Comparison of ENCODE assay signal across 9 cellular contexts in genomic region chr16:78705694-78706093, GRCh38.
DNase-seq lines count a peak whose midpoint lies in the region; ATAC-seq and TF ChIP-seq lines count a peak whose summit lies in the region.
"Had no signal": no experiment of that assay in that cellular context is flagged by ENCODE, and none has a peak within 500 bp of the region (broad histone marks: within the 10 kb centered on the region; RNA-seq: fewer than 3 reads in every experiment).

No MANE protein-coding gene starts in this region.

- H3K4me1 ChIP-seq in MM.1S (ENCODE audit: low read length) (no peaks in the 10 kb centered on the region), mammary epithelial cell (ENCODE audit: insufficient read depth, low read length) (no peaks in the 10 kb centered on the region), neural progenitor cell (peaks cover 39% of the 10 kb centered on the region), uterus (no peaks in the 10 kb centered on the region)
- H3K4me1 ChIP-seq: BLaER1 treated with 17β-estradiol and CSF1 and Interleukin-3, amounts not matched to agents 10 nM and 100 nM had no signal

- no peak overlapping the region for H2AFZ ChIP-seq in MM.1S (ENCODE audit: low read length)
- H2AFZ ChIP-seq in mammary epithelial cell (ENCODE audit: low read depth, low read length): no peak overlapping the region
- H2AFZ ChIP-seq in neural progenitor cell (replicated peaks): no peak overlapping the region

- H3K9me3 ChIP-seq in MM.1S (replicated peaks; ENCODE audit: insufficient read depth, low read length) (no peaks in the 10 kb centered on the region), mammary epithelial cell (replicated peaks; ENCODE audit: insufficient read depth, low read length) (peaks cover 6% of the 10 kb centered on the region), neural progenitor cell (ENCODE audit: low read depth) (no peaks in the 10 kb centered on the region), uterus (peaks cover 0 to 8% of the 10 kb centered on the region in 2 donors)

- peaks cover 2% of the 10 kb centered on the region for H3K27me3 Mint-ChIP-seq in neural progenitor cell (ENCODE audit: insufficient read depth, low read depth)

- intact Hi-C loops in mammary epithelial cell (cut with micrococcal nuclease): loop anchor here (2.0 to 5.0 kb wide), 2 partner anchors 895 to 1762 kb away; partner anchors contain the start of gene MAF
- intact Hi-C loops in uterus (cut with DNase I; ENCODE audit: low total_unique reads): no loop called here

- peaks cover 23% of the 10 kb centered on the region for H3K9me3 Mint-ChIP-seq in neural progenitor cell

- H3K4me3 ChIP-seq in MM.1S (ENCODE audit: low read length): no peak overlapping the region
- no peak overlapping the region for H3K4me3 ChIP-seq in mammary epithelial cell (replicated peaks in 1 of 3; ENCODE audit: insufficient read depth in 1 of 3, low read depth in 2 of 3, low read length in 3 of 3)
- no peak overlapping the region for H3K4me3 ChIP-seq in neural progenitor cell
- H3K4me3 ChIP-seq in uterus: no peak overlapping the region
- H3K4me3 ChIP-seq: BLaER1 treated with 17β-estradiol and CSF1 and Interleukin-3, amounts not matched to agents 10 nM and 100 nM had no signal

- dilution Hi-C loops in mammary epithelial cell (cut with HindIII; ENCODE audit: low sequenced_read_pairs): no loop called here

- DNase-seq in NCI-H748 (lab: John Stamatoyannopoulos, UW; ENCODE audit: unreplicated experiment) (peak; percentile 42), NCI-H748 treated with DMSO at 0.1 percent for 48 hours (lab: John Stamatoyannopoulos, UW) (no peak), MM.1S (peak; percentile 21), mammary epithelial cell (peak; percentile 66), neural progenitor cell (ENCODE audit: low spot score) (peak; percentile 51), uterus (no peak), omental fat pad (ENCODE audit: low spot score) (no peak)

- in situ Hi-C loops in mammary epithelial cell (cut with MboI; ENCODE audit: low sequenced_read_pairs in 2 of 2): no loop called here

- H3K4me3 Mint-ChIP-seq in neural progenitor cell: no peak overlapping the region

- no peaks in the 10 kb centered on the region for H3K9me2 ChIP-seq in MM.1S (replicated peaks; ENCODE audit: insufficient read depth, low read length)

- TF ChIP-seq POLR2A in uterus (IDR thresholded peaks at IDR 0.05): no peak

- CTCF ChIA-PET in mammary epithelial cell (lab: Charles Lee; ENCODE audit: low non-redundant PET): interaction anchor here (0.6 kb wide), 2 partner anchors 893 to 1416 kb away, joined by 8 to 17 read pairs; no protein-coding TSS in a partner anchor

- peaks cover 1% of the 10 kb centered on the region for H3K36me3 Mint-ChIP-seq in neural progenitor cell

- TF ChIP-seq CTCF in MM.1S (IDR thresholded peaks at IDR 0.05; ENCODE audit: low read length): peak; percentile 32
- TF ChIP-seq CTCF in mammary epithelial cell (conservative IDR thresholded peaks at IDR 0.05 in 1 of 2, IDR thresholded peaks at IDR 0.05 in 1 of 2; ENCODE audit: extremely low read depth in 1 of 2, insufficient read depth in 1 of 2, low read depth in 1 of 2, low read length in 2 of 2): peak; percentile 56
- TF ChIP-seq CTCF in neural progenitor cell (IDR thresholded peaks at IDR 0.05): peak; percentile 79
- no peak for TF ChIP-seq CTCF in uterus (IDR thresholded peaks at IDR 0.05)
- TF ChIP-seq CTCF in omental fat pad (IDR thresholded peaks at IDR 0.05): no peak

- peaks cover 47% of the 10 kb centered on the region for H4K20me1 ChIP-seq in MM.1S (ENCODE audit: insufficient read depth, low read length)
- H4K20me1 ChIP-seq in mammary epithelial cell (ENCODE audit: insufficient read depth, low read length): no peaks in the 10 kb centered on the region
- peaks cover 8% of the 10 kb centered on the region for H4K20me1 ChIP-seq in neural progenitor cell (ENCODE audit: low read depth)
- H4K20me1 ChIP-seq: BLaER1 treated with 17β-estradiol and CSF1 and Interleukin-3, amounts not matched to agents 10 nM and 100 nM had no signal

- 0% methylated on average over 2 of the region's 2 CpGs for WGBS in mammary epithelial cell (ENCODE audit: low coverage, missing lambda C conversion rate)

- H3K79me2 ChIP-seq in MM.1S (ENCODE audit: low read length) (peaks cover 80% of the 10 kb centered on the region), mammary epithelial cell (ENCODE audit: insufficient read depth, low read length) (no peaks in the 10 kb centered on the region), neural progenitor cell (ENCODE audit: low read depth) (no peaks in the 10 kb centered on the region)

- H3K4me1 Mint-ChIP-seq in neural progenitor cell: peaks cover 31% of the 10 kb centered on the region

- no peak overlapping the region for H3K9ac ChIP-seq in MM.1S (ENCODE audit: low read length)
- no peak overlapping the region for H3K9ac ChIP-seq in mammary epithelial cell (ENCODE audit: insufficient read depth, low read length)
- H3K9ac ChIP-seq in neural progenitor cell: no peak overlapping the region

- H3F3A ChIP-seq in MM.1S (ENCODE audit: insufficient read depth, low read length) (peaks cover 70% of the 10 kb centered on the region), neural progenitor cell (ENCODE audit: low read depth) (peaks cover 36% of the 10 kb centered on the region)

- H3K4me2 ChIP-seq in MM.1S (ENCODE audit: low read depth, low read length) (no peak overlapping the region), mammary epithelial cell (ENCODE audit: insufficient read depth, low read depth, low read length) (no peak overlapping the region), neural progenitor cell (no peak overlapping the region)
- H3K4me2 ChIP-seq: BLaER1 treated with 17β-estradiol and CSF1 and Interleukin-3, amounts not matched to agents 10 nM and 100 nM had no signal

- H3K27me3 ChIP-seq in MM.1S (replicated peaks; ENCODE audit: insufficient read depth, low read length) (no peaks in the 10 kb centered on the region), mammary epithelial cell (ENCODE audit: insufficient read depth, low read length) (no peaks in the 10 kb centered on the region), neural progenitor cell (no peaks in the 10 kb centered on the region), uterus (no peaks in the 10 kb centered on the region)
- H3K27me3 ChIP-seq: BLaER1 treated with 17β-estradiol and CSF1 and Interleukin-3, amounts not matched to agents 10 nM and 100 nM had no signal

- BruUV-seq in mammary epithelial cell (replicated peaks; lab: Mats Ljungman, UMichigan): no TSS peak

- ATAC-seq in GM18867 (IDR thresholded peaks at IDR 0.05; ENCODE audit: unreplicated experiment) (no peak), omental fat pad (ENCODE audit: low FRiP score) (no peak)

- H3K27ac ChIP-seq in MM.1S (ENCODE audit: low read length) (no peak overlapping the region), mammary epithelial cell (ENCODE audit: insufficient read depth, low read depth, low read length) (no peak overlapping the region), neural progenitor cell (no peak overlapping the region), uterus (no peak overlapping the region)
- H3K27ac ChIP-seq: BLaER1 treated with 17β-estradiol and CSF1 and Interleukin-3, amounts not matched to agents 10 nM and 100 nM had no signal

- H3K27ac Mint-ChIP-seq in neural progenitor cell: no peak overlapping the region

- H3K36me3 ChIP-seq in MM.1S (replicated peaks; ENCODE audit: insufficient read depth, low read length): no peaks in the 10 kb centered on the region
- H3K36me3 ChIP-seq in mammary epithelial cell (ENCODE audit: insufficient read depth, low read length): no peaks in the 10 kb centered on the region
- no peaks in the 10 kb centered on the region for H3K36me3 ChIP-seq in neural progenitor cell
- no peaks in the 10 kb centered on the region for H3K36me3 ChIP-seq in uterus
- H3K36me3 ChIP-seq: BLaER1 treated with 17β-estradiol and CSF1 and Interleukin-3, amounts not matched to agents 10 nM and 100 nM had no signal

Comparison
In these comparisons a context has a peak if more than half of its experiments do, and no peak if none do; other contexts are left out.
1. DNase-seq: peak in NCI-H748 (single experiment), MM.1S (single experiment), mammary epithelial cell (single experiment) and neural progenitor cell (single experiment); none in NCI-H748 treated with DMSO at 0.1 percent for 48 hours (single experiment), uterus (0 of 2) and omental fat pad (single experiment).
2. CTCF ChIP-seq: peak in MM.1S (single experiment), mammary epithelial cell (2 of 2) and neural progenitor cell (single experiment); none in uterus (0 of 4) and omental fat pad (0 of 3).